1 cellular context compared by ENCODE assay signal in genomic region chr17:28227278-28228108, GRCh38.
TF ChIP-seq lines count a peak whose summit lies in the region.

No MANE protein-coding gene starts in this region.

TF ChIP-seq in WTC11, 78 proteins besides CTCF, POLR2A, EP300 and RAD21 (continued from another document and continues in another):
- TF ChIP-seq OVOL2 (CRISPR knock-in tag; IDR thresholded peaks at IDR 0.05; ENCODE audit: borderline replicate concordance) (no peak), MYBL2 (CRISPR knock-in tag; IDR thresholded peaks at IDR 0.05) (0 out of 2 replicates have a peak, but pooled peaks have one; percentile 41), ETV6 (CRISPR knock-in tag; IDR thresholded peaks at IDR 0.05) (peak; percentile 66; the same call in 1 of the 2 replicates), MLX (CRISPR knock-in tag; IDR thresholded peaks at IDR 0.05) (no peak), NFE2L1 (CRISPR knock-in tag; IDR thresholded peaks at IDR 0.05) (0 out of 2 replicates have a peak, but pooled peaks have one; percentile 25), NR1H2 (CRISPR knock-in tag; IDR thresholded peaks at IDR 0.05) (no peak), ZNF121 (CRISPR knock-in tag; IDR thresholded peaks at IDR 0.05) (no peak), MAX (CRISPR knock-in tag; IDR thresholded peaks at IDR 0.05) (peak; percentile 90), TEAD4 (CRISPR knock-in tag; IDR thresholded peaks at IDR 0.05) (no peak), HMGA2 (CRISPR knock-in tag; IDR thresholded peaks at IDR 0.05) (no peak), FOXP1 (CRISPR knock-in tag; IDR thresholded peaks at IDR 0.05; ENCODE audit: borderline replicate concordance) (no peak), TEAD1 (CRISPR knock-in tag; IDR thresholded peaks at IDR 0.05) (no peak), ZNF423 (CRISPR knock-in tag; IDR thresholded peaks at IDR 0.05) (no peak), TP53 (CRISPR knock-in tag; IDR thresholded peaks at IDR 0.05) (peak; percentile 14; the same call in 1 of the 2 replicates), GRHL2 (CRISPR knock-in tag; IDR thresholded peaks at IDR 0.05; ENCODE audit: insufficient replicate concordance, severe bottlenecking) (no peak), IRF2 (CRISPR knock-in tag; IDR thresholded peaks at IDR 0.05; ENCODE audit: borderline replicate concordance, low read depth) (no peak), FOXK1 (CRISPR knock-in tag; IDR thresholded peaks at IDR 0.05) (peak; percentile 42), CREB1 (CRISPR knock-in tag; IDR thresholded peaks at IDR 0.05) (no peak), ZNF317 (CRISPR knock-in tag; IDR thresholded peaks at IDR 0.05; ENCODE audit: borderline replicate concordance, low read depth) (no peak), PRRX2 (CRISPR knock-in tag; IDR thresholded peaks at IDR 0.05) (no peak), SOX15 (CRISPR knock-in tag; IDR thresholded peaks at IDR 0.05) (no peak), E2F4 (CRISPR knock-in tag; IDR thresholded peaks at IDR 0.05; ENCODE audit: borderline replicate concordance, low read depth) (no peak), JAZF1 (CRISPR knock-in tag; IDR thresholded peaks at IDR 0.05) (no peak), EMX1 (CRISPR knock-in tag; IDR thresholded peaks at IDR 0.05) (no peak), ZNF416 (CRISPR knock-in tag; IDR thresholded peaks at IDR 0.05) (no peak), CREM (CRISPR knock-in tag; IDR thresholded peaks at IDR 0.05) (peak; percentile 80; the same call in 1 of the 2 replicates), E2F5 (CRISPR knock-in tag; IDR thresholded peaks at IDR 0.05) (peak; percentile 79), NR3C1 (CRISPR knock-in tag; conservative IDR thresholded peaks at IDR 0.05; ENCODE audit: low read depth) (no peak; the same call in 1 of the 2 replicates), ZNF263 (CRISPR knock-in tag; IDR thresholded peaks at IDR 0.05; ENCODE audit: low read depth) (no peak), ATF2 (CRISPR knock-in tag; IDR thresholded peaks at IDR 0.05; ENCODE audit: borderline replicate concordance, low read depth) (no peak), ESRRA (CRISPR knock-in tag; IDR thresholded peaks at IDR 0.05; ENCODE audit: borderline replicate concordance) (no peak), SMAD3 (CRISPR knock-in tag; IDR thresholded peaks at IDR 0.05; ENCODE audit: borderline replicate concordance) (peak; percentile 47; the same call in 1 of the 2 replicates), NR2C2 (CRISPR knock-in tag; IDR thresholded peaks at IDR 0.05) (no peak), SMAD4 (CRISPR knock-in tag; IDR thresholded peaks at IDR 0.05) (no peak), USF2 (CRISPR knock-in tag; IDR thresholded peaks at IDR 0.05) (peak; percentile 28; the same call in 1 of the 2 replicates), ZNF396 (CRISPR knock-in tag; IDR thresholded peaks at IDR 0.05; ENCODE audit: borderline replicate concordance) (no peak), RELA (CRISPR knock-in tag; IDR thresholded peaks at IDR 0.05; ENCODE audit: borderline replicate concordance) (no peak), GTF2I (CRISPR knock-in tag; conservative IDR thresholded peaks at IDR 0.05) (no peak), NFATC4 (CRISPR knock-in tag; IDR thresholded peaks at IDR 0.05) (no peak), ELF4 (CRISPR knock-in tag; IDR thresholded peaks at IDR 0.05; ENCODE audit: low read depth) (no peak)
- TF ChIP-seq, protein P1, sequence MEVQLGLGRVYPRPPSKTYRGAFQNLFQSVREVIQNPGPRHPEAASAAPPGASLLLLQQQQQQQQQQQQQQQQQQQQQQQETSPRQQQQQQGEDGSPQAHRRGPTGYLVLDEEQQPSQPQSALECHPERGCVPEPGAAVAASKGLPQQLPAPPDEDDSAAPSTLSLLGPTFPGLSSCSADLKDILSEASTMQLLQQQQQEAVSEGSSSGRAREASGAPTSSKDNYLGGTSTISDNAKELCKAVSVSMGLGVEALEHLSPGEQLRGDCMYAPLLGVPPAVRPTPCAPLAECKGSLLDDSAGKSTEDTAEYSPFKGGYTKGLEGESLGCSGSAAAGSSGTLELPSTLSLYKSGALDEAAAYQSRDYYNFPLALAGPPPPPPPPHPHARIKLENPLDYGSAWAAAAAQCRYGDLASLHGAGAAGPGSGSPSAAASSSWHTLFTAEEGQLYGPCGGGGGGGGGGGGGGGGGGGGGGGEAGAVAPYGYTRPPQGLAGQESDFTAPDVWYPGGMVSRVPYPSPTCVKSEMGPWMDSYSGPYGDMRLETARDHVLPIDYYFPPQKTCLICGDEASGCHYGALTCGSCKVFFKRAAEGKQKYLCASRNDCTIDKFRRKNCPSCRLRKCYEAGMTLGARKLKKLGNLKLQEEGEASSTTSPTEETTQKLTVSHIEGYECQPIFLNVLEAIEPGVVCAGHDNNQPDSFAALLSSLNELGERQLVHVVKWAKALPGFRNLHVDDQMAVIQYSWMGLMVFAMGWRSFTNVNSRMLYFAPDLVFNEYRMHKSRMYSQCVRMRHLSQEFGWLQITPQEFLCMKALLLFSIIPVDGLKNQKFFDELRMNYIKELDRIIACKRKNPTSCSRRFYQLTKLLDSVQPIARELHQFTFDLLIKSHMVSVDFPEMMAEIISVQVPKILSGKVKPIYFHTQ (CRISPR knock-in tag; IDR thresholded peaks at IDR 0.05): no peak
- TF ChIP-seq, protein P2, sequence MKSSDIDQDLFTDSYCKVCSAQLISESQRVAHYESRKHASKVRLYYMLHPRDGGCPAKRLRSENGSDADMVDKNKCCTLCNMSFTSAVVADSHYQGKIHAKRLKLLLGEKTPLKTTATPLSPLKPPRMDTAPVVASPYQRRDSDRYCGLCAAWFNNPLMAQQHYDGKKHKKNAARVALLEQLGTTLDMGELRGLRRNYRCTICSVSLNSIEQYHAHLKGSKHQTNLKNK (CRISPR knock-in tag; IDR thresholded peaks at IDR 0.05): no peak
- TF ChIP-seq, protein P3, sequence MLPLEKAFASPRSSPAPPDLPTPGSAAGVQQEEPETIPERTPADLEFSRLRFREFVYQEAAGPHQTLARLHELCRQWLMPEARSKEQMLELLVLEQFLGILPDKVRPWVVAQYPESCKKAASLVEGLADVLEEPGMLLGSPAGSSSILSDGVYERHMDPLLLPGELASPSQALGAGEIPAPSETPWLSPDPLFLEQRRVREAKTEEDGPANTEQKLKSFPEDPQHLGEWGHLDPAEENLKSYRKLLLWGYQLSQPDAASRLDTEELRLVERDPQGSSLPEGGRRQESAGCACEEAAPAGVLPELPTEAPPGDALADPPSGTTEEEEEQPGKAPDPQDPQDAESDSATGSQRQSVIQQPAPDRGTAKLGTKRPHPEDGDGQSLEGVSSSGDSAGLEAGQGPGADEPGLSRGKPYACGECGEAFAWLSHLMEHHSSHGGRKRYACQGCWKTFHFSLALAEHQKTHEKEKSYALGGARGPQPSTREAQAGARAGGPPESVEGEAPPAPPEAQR (CRISPR knock-in tag; IDR thresholded peaks at IDR 0.05): no peak
- TF ChIP-seq, protein P4, sequence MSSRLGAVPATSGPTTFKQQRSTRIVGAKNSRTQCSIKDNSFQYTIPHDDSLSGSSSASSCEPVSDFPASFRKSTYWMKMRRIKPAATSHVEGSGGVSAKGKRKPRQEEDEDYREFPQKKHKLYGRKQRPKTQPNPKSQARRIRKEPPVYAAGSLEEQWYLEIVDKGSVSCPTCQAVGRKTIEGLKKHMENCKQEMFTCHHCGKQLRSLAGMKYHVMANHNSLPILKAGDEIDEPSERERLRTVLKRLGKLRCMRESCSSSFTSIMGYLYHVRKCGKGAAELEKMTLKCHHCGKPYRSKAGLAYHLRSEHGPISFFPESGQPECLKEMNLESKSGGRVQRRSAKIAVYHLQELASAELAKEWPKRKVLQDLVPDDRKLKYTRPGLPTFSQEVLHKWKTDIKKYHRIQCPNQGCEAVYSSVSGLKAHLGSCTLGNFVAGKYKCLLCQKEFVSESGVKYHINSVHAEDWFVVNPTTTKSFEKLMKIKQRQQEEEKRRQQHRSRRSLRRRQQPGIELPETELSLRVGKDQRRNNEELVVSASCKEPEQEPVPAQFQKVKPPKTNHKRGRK (CRISPR knock-in tag; IDR thresholded peaks at IDR 0.05; ENCODE audit: borderline replicate concordance): no peak
- TF ChIP-seq, protein P5, sequence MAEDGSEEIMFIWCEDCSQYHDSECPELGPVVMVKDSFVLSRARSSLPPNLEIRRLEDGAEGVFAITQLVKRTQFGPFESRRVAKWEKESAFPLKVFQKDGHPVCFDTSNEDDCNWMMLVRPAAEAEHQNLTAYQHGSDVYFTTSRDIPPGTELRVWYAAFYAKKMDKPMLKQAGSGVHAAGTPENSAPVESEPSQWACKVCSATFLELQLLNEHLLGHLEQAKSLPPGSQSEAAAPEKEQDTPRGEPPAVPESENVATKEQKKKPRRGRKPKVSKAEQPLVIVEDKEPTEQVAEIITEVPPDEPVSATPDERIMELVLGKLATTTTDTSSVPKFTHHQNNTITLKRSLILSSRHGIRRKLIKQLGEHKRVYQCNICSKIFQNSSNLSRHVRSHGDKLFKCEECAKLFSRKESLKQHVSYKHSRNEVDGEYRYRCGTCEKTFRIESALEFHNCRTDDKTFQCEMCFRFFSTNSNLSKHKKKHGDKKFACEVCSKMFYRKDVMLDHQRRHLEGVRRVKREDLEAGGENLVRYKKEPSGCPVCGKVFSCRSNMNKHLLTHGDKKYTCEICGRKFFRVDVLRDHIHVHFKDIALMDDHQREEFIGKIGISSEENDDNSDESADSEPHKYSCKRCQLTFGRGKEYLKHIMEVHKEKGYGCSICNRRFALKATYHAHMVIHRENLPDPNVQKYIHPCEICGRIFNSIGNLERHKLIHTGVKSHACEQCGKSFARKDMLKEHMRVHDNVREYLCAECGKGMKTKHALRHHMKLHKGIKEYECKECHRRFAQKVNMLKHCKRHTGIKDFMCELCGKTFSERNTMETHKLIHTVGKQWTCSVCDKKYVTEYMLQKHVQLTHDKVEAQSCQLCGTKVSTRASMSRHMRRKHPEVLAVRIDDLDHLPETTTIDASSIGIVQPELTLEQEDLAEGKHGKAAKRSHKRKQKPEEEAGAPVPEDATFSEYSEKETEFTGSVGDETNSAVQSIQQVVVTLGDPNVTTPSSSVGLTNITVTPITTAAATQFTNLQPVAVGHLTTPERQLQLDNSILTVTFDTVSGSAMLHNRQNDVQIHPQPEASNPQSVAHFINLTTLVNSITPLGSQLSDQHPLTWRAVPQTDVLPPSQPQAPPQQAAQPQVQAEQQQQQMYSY (CRISPR knock-in tag; IDR thresholded peaks at IDR 0.05): 0 out of 2 replicates have a peak, but pooled peaks have one; percentile 29
- TF ChIP-seq, protein P6, sequence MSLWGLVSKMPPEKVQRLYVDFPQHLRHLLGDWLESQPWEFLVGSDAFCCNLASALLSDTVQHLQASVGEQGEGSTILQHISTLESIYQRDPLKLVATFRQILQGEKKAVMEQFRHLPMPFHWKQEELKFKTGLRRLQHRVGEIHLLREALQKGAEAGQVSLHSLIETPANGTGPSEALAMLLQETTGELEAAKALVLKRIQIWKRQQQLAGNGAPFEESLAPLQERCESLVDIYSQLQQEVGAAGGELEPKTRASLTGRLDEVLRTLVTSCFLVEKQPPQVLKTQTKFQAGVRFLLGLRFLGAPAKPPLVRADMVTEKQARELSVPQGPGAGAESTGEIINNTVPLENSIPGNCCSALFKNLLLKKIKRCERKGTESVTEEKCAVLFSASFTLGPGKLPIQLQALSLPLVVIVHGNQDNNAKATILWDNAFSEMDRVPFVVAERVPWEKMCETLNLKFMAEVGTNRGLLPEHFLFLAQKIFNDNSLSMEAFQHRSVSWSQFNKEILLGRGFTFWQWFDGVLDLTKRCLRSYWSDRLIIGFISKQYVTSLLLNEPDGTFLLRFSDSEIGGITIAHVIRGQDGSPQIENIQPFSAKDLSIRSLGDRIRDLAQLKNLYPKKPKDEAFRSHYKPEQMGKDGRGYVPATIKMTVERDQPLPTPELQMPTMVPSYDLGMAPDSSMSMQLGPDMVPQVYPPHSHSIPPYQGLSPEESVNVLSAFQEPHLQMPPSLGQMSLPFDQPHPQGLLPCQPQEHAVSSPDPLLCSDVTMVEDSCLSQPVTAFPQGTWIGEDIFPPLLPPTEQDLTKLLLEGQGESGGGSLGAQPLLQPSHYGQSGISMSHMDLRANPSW (CRISPR knock-in tag; conservative IDR thresholded peaks at IDR 0.05; ENCODE audit: low read depth): no peak
